Comparison of ENCODE assay signal across 11 cellular contexts in genomic region chr18:56139792-56140254, GRCh38.
DNase-seq lines count a peak whose midpoint lies in the region; ATAC-seq and TF ChIP-seq lines count a peak whose summit lies in the region.
"Had no signal": no experiment of that assay in that cellular context is flagged by ENCODE, and none has a peak within 500 bp of the region (broad histone marks: within the 10 kb centered on the region; RNA-seq: fewer than 3 reads in every experiment).

No MANE protein-coding gene starts in this region.

- peak in 4 of 7 donors; percentile 17 to 60 (median 20) for DNase-seq in adrenal gland
- peak; percentile 39 to 66 for DNase-seq in foreskin fibroblast
- no peak for DNase-seq in neuronal stem cell (ENCODE audit: low spot score)
- peak; percentile 61 for DNase-seq in upper lobe of right lung
- no peak for DNase-seq in activated T-cell treated with anti-CD3 and anti-CD28 coated beads, Interleukin-2, amount 50 U/mL, for 48 hours
- DNase-seq in activated naive CD4-positive, alpha-beta T cell treated with anti-CD3 and anti-CD28 coated beads, Interleukin-2, amount 50 U/mL, for 16 hours: no peak
- DNase-seq in stimulated activated CD4-positive, alpha-beta T cell treated with anti-CD3 and anti-CD28 coated beads, Interleukin-2, amount 100 ng/mL, for 24 hours: no peak
- DNase-seq: activated naive CD4-positive, alpha-beta T cell; NCI-H187 had no signal

- H3K27ac ChIP-seq in adrenal gland (peak overlapping the region in 3 of 5 donors; percentile 14 to 55 (median 47)), neuronal stem cell (replicated peaks; ENCODE audit: low read length) (no peak overlapping the region), upper lobe of right lung (peak overlapping the region; percentile 69)
- H3K27ac ChIP-seq: epithelial cell of prostate had no signal

- ATAC-seq in upper lobe of right lung (peak; percentile 62), GM21447 (IDR thresholded peaks at IDR 0.05; ENCODE audit: unreplicated experiment) (no peak)

- H2BK12ac ChIP-seq in neuronal stem cell (ENCODE audit: low read length): no peak overlapping the region

- no peak overlapping the region for H3K18ac ChIP-seq in neuronal stem cell (ENCODE audit: low read length)

- H2BK120ac ChIP-seq in neuronal stem cell (ENCODE audit: low read depth, low read length): no peak overlapping the region

- no peak for TF ChIP-seq POLR2A in adrenal gland (IDR thresholded peaks at IDR 0.05)

- H3K27me3 ChIP-seq in adrenal gland: no peaks in the 10 kb centered on the region
- no peaks in the 10 kb centered on the region for H3K27me3 ChIP-seq in neuronal stem cell (ENCODE audit: control insufficient read depth in 3 of 3, insufficient read depth in 3 of 3, low read depth in 1 of 3, low read length in 3 of 3)
- no peaks in the 10 kb centered on the region for H3K27me3 ChIP-seq in upper lobe of right lung

- no peak overlapping the region for H3K14ac ChIP-seq in neuronal stem cell (ENCODE audit: low read length)

- H3K4me1 ChIP-seq in adrenal gland (replicated peaks in 1 of 2): no peaks in the 10 kb centered on the region
- H3K4me1 ChIP-seq in neuronal stem cell (ENCODE audit: control insufficient read depth in 2 of 2, insufficient read depth in 1 of 2, low read depth in 1 of 2, low read length in 2 of 2): no peaks in the 10 kb centered on the region
- H3K4me1 ChIP-seq in upper lobe of right lung: peaks cover 4% of the 10 kb centered on the region

- no peaks in the 10 kb centered on the region for H3K79me1 ChIP-seq in neuronal stem cell (ENCODE audit: low read depth, low read length)

- intact Hi-C loops in adrenal gland (cut with DNase I): no loop called here
- intact Hi-C loops in upper lobe of right lung (cut with DNase I): no loop called here

- H4K8ac ChIP-seq in neuronal stem cell (ENCODE audit: low read depth, low read length): no peak overlapping the region

- H3K9ac ChIP-seq in neuronal stem cell (ENCODE audit: low read depth, low read length, poor library complexity): no peak overlapping the region

- no peak overlapping the region for H3K4me3 ChIP-seq in adrenal gland
- H3K4me3 ChIP-seq in foreskin fibroblast (ENCODE audit: low read depth in 1 of 2, low read length in 2 of 2): no peak overlapping the region
- no peak overlapping the region for H3K4me3 ChIP-seq in neuronal stem cell (ENCODE audit: low read length in 2 of 2)
- no peak overlapping the region for H3K4me3 ChIP-seq in upper lobe of right lung

- H2BK5ac ChIP-seq in neuronal stem cell (ENCODE audit: low read length): no peak overlapping the region

- H3K23ac ChIP-seq in neuronal stem cell (ENCODE audit: low read depth, low read length, poor library complexity): no peak overlapping the region

- H3K9me3 ChIP-seq in adrenal gland (replicated peaks in 1 of 3): no peaks in the 10 kb centered on the region
- peaks cover 0 to 3% of the 10 kb centered on the region in 2 donors for H3K9me3 ChIP-seq in neuronal stem cell (replicated peaks in 1 of 2; ENCODE audit: control insufficient read depth in 2 of 2, insufficient read depth in 1 of 2, low read depth in 1 of 2, low read length in 2 of 2)
- no peaks in the 10 kb centered on the region for H3K9me3 ChIP-seq in upper lobe of right lung

- TF ChIP-seq CTCF in adrenal gland (IDR thresholded peaks at IDR 0.05) (no peak), foreskin fibroblast (IDR thresholded peaks at IDR 0.05; ENCODE audit: low read depth, low read length) (no peak), upper lobe of right lung (IDR thresholded peaks at IDR 0.05) (no peak)

- H3K4me2 ChIP-seq in neuronal stem cell (ENCODE audit: insufficient read depth, low read length, poor library complexity, severe bottlenecking): no peak overlapping the region

- no peak overlapping the region for H2BK15ac ChIP-seq in neuronal stem cell (ENCODE audit: low read length)

- H4K91ac ChIP-seq in neuronal stem cell (ENCODE audit: low read depth, low read length, poor library complexity): no peak overlapping the region

- H2AK5ac ChIP-seq in neuronal stem cell (ENCODE audit: low read depth, low read length): no peak overlapping the region

- no peak overlapping the region for H3K4ac ChIP-seq in neuronal stem cell (ENCODE audit: low read length)

- H3K36me3 ChIP-seq in adrenal gland (replicated peaks in 1 of 2) (no peaks in the 10 kb centered on the region), neuronal stem cell (replicated peaks in 1 of 2; ENCODE audit: control insufficient read depth in 2 of 2, insufficient read depth in 2 of 2, low read length in 2 of 2) (no peaks in the 10 kb centered on the region), upper lobe of right lung (no peaks in the 10 kb centered on the region)

- WGBS in adrenal gland, 4 donors: 61 to 67% (median 65%) methylated on average over 7 to 8 of the region's 8 CpGs
- WGBS in neuronal stem cell (ENCODE audit: extremely low coverage in 2 of 2, insufficient read length in 2 of 2, insufficient replicate concordance in 1 of 2), 2 donors: no CpG with 5 or more reads among the region's 8 CpGs

- peak overlapping the region; percentile 5 for H2AFZ ChIP-seq in neuronal stem cell (ENCODE audit: low read length)

Comparison
In these comparisons a context has a peak if more than half of its experiments do, and no peak if none do; other contexts are left out.
1. DNase-seq: peak in adrenal gland (4 of 7), foreskin fibroblast (2 of 2) and upper lobe of right lung (single experiment); none in neuronal stem cell (single experiment), activated T-cell treated with anti-CD3 and anti-CD28 coated beads, Interleukin-2, amount 50 U/mL, for 48 hours (0 of 2), activated naive CD4-positive, alpha-beta T cell treated with anti-CD3 and anti-CD28 coated beads, Interleukin-2, amount 50 U/mL, for 16 hours (single experiment) and stimulated activated CD4-positive, alpha-beta T cell treated with anti-CD3 and anti-CD28 coated beads, Interleukin-2, amount 100 ng/mL, for 24 hours (0 of 2).